1 cellular context compared by ENCODE assay signal in the genomic region with DNA sequence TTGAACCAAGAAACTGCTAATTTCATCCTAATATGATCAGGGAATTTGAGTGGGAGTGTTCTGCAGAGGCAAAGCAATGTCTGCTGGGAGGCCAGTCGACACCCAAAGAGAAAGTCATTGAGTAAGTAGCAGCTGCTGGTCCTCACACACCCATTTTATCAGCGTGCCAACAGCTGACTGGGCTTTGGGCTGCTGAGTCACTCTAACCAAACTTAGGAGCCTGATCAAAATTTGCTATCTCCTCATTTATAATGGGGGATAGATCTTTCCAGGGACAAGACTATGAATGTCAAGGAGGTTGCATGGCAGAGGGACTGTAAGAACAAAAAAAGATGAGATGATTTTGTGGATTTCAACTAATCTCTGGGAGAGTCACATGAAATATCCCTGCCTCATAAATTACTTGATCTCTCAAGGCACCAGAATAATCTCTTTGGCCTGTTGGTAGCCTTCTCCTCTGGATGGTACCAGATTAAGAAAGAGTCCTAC.
TF ChIP-seq lines count a peak whose summit lies in the region.

No MANE protein-coding gene starts in this region.

TF ChIP-seq in K562, 482 proteins besides CTCF, POLR2A, EP300 and RAD21 (continued from another document and continues in another):
- TF ChIP-seq, protein P1, sequence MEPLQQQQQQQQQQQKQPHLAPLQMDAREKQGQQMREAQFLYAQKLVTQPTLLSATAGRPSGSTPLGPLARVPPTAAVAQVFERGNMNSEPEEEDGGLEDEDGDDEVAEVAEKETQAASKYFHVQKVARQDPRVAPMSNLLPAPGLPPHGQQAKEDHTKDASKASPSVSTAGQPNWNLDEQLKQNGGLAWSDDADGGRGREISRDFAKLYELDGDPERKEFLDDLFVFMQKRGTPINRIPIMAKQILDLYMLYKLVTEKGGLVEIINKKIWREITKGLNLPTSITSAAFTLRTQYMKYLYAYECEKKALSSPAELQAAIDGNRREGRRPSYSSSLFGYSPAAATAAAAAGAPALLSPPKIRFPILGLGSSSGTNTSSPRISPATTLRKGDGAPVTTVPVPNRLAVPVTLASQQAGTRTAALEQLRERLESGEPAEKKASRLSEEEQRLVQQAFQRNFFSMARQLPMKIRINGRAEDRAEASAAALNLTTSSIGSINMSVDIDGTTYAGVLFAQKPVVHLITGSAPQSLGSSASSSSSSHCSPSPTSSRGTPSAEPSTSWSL (CRISPR knock-in tag; IDR thresholded peaks at IDR 0.05; ENCODE audit: borderline replicate concordance) = no peak
- TF ChIP-seq MAFF (IDR thresholded peaks at IDR 0.05; ENCODE audit: low read length) (peak; percentile 95), KHSRP (IDR thresholded peaks at IDR 0.05) (no peak), NFE2 (IDR thresholded peaks at IDR 0.05; ENCODE audit: low read depth) (peak; percentile 98), SMARCB1 (IDR thresholded peaks at IDR 0.05; ENCODE audit: insufficient read length, low read depth) (peak; percentile 63), CSDE1 (IDR thresholded peaks at IDR 0.05) (no peak), TEAD1 (CRISPR knock-in tag; IDR thresholded peaks at IDR 0.05) (no peak), ZNF12 (CRISPR knock-in tag; IDR thresholded peaks at IDR 0.05) (no peak), RNF2 (IDR thresholded peaks at IDR 0.05) (peak; percentile 68; the same call in 1 of the 2 replicates), SMARCA5 (IDR thresholded peaks at IDR 0.05) (no peak), NCOR1 (IDR thresholded peaks at IDR 0.05) (peak; percentile 77), SNIP1 (IDR thresholded peaks at IDR 0.05; ENCODE audit: low read depth) (no peak), ZNF217 (CRISPR knock-in tag; IDR thresholded peaks at IDR 0.05) (no peak), ZNF311 (CRISPR knock-in tag; IDR thresholded peaks at IDR 0.05) (no peak), RB1 (IDR thresholded peaks at IDR 0.05; ENCODE audit: low read depth) (no peak), HMG20B (CRISPR knock-in tag; IDR thresholded peaks at IDR 0.05) (no peak), NELFE (IDR thresholded peaks at IDR 0.05; ENCODE audit: insufficient read depth, insufficient read length) (no peak), CREBBP (IDR thresholded peaks at IDR 0.05; ENCODE audit: low read depth, low read length) (no peak), SMAD1 (IDR thresholded peaks at IDR 0.05; ENCODE audit: low read depth, low read length, partially characterized antibody) (no peak), BHLHE40 (IDR thresholded peaks at IDR 0.05; ENCODE audit: low read length) (peak; percentile 72; the same call in 1 of the 2 replicates), ASH1L (IDR thresholded peaks at IDR 0.05; ENCODE audit: borderline replicate concordance, low read depth, partially characterized antibody) (no peak), MTA1 (IDR thresholded peaks at IDR 0.05; ENCODE audit: borderline replicate concordance) (no peak), MEF2D (tag; conservative IDR thresholded peaks at IDR 0.05; ENCODE audit: low read depth) (no peak), ZNF76 (CRISPR knock-in tag; IDR thresholded peaks at IDR 0.05; ENCODE audit: borderline replicate concordance) (no peak), ATF1 (CRISPR knock-in tag; IDR thresholded peaks at IDR 0.05) (no peak), ATF1 (tag; IDR thresholded peaks at IDR 0.05) (peak; percentile 30; the same call in 1 of the 2 replicates), TBL1XR1 (IDR thresholded peaks at IDR 0.05; ENCODE audit: low read length in 2 of 2) (peak in 1 of 2 experiments; percentile 64; a peak in 1 of 4 replicates), CTBP1 (IDR thresholded peaks at IDR 0.05; ENCODE audit: borderline replicate concordance) (peak; percentile 49; the same call in 1 of the 2 replicates), TAF9B (IDR thresholded peaks at IDR 0.05; ENCODE audit: partially characterized antibody) (peak; percentile 100)
- TF ChIP-seq, protein P2, sequence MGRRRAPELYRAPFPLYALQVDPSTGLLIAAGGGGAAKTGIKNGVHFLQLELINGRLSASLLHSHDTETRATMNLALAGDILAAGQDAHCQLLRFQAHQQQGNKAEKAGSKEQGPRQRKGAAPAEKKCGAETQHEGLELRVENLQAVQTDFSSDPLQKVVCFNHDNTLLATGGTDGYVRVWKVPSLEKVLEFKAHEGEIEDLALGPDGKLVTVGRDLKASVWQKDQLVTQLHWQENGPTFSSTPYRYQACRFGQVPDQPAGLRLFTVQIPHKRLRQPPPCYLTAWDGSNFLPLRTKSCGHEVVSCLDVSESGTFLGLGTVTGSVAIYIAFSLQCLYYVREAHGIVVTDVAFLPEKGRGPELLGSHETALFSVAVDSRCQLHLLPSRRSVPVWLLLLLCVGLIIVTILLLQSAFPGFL (CRISPR knock-in tag; IDR thresholded peaks at IDR 0.05) = no peak
- TF ChIP-seq, protein P3, sequence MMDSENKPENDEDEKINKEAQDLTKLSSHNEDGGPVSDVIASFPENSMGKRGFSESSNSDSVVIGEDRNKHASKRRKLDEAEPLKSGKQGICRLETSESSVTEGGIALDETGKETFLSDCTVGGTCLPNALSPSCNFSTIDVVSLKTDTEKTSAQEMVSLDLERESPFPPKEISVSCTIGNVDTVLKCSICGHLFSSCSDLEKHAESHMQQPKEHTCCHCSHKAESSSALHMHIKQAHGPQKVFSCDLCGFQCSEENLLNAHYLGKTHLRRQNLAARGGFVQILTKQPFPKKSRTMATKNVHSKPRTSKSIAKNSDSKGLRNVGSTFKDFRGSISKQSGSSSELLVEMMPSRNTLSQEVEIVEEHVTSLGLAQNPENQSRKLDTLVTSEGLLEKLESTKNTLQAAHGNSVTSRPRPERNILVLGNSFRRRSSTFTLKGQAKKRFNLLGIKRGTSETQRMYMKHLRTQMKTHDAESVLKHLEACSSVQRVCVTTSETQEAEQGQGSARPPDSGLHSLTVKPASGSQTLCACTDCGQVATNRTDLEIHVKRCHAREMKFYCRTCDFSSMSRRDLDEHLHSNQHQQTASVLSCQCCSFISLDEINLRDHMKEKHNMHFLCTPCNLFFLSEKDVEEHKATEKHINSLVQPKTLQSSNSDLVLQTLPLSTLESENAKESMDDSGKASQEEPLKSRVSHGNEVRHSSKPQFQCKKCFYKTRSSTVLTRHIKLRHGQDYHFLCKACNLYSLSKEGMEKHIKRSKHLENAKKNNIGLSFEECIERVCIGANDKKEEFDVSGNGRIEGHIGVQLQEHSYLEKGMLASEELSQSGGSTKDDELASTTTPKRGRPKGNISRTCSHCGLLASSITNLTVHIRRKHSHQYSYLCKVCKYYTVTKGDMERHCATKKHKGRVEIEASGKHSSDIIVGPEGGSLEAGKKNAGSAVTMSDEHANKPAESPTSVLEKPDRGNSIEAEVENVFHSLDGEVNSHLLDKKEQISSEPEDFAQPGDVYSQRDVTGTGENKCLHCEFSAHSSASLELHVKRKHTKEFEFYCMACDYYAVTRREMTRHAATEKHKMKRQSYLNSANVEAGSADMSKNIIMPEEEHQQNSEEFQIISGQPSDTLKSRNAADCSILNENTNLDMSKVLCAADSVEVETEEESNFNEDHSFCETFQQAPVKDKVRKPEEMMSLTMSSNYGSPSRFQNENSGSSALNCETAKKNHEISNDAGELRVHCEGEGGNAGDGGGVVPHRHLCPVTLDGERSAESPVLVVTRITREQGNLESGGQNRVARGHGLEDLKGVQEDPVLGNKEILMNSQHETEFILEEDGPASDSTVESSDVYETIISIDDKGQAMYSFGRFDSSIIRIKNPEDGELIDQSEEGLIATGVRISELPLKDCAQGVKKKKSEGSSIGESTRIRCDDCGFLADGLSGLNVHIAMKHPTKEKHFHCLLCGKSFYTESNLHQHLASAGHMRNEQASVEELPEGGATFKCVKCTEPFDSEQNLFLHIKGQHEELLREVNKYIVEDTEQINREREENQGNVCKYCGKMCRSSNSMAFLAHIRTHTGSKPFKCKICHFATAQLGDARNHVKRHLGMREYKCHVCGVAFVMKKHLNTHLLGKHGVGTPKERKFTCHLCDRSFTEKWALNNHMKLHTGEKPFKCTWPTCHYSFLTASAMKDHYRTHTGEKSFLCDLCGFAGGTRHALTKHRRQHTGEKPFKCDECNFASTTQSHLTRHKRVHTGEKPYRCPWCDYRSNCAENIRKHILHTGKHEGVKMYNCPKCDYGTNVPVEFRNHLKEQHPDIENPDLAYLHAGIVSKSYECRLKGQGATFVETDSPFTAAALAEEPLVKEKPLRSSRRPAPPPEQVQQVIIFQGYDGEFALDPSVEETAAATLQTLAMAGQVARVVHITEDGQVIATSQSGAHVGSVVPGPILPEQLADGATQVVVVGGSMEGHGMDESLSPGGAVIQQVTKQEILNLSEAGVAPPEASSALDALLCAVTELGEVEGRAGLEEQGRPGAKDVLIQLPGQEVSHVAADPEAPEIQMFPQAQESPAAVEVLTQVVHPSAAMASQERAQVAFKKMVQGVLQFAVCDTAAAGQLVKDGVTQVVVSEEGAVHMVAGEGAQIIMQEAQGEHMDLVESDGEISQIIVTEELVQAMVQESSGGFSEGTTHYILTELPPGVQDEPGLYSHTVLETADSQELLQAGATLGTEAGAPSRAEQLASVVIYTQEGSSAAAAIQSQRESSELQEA (IDR thresholded peaks at IDR 0.05; ENCODE audit: low read depth) = no peak
- TF ChIP-seq, protein P4, sequence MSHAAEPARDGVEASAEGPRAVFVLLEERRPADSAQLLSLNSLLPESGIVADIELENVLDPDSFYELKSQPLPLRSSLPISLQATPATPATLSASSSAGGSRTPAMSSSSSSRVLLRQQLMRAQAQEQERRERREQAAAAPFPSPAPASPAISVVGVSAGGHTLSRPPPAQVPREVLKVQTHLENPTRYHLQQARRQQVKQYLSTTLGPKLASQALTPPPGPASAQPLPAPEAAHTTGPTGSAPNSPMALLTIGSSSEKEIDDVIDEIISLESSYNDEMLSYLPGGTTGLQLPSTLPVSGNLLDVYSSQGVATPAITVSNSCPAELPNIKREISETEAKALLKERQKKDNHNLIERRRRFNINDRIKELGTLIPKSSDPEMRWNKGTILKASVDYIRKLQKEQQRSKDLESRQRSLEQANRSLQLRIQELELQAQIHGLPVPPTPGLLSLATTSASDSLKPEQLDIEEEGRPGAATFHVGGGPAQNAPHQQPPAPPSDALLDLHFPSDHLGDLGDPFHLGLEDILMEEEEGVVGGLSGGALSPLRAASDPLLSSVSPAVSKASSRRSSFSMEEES (CRISPR knock-in tag; IDR thresholded peaks at IDR 0.05) = no peak
- TF ChIP-seq, protein P5, sequence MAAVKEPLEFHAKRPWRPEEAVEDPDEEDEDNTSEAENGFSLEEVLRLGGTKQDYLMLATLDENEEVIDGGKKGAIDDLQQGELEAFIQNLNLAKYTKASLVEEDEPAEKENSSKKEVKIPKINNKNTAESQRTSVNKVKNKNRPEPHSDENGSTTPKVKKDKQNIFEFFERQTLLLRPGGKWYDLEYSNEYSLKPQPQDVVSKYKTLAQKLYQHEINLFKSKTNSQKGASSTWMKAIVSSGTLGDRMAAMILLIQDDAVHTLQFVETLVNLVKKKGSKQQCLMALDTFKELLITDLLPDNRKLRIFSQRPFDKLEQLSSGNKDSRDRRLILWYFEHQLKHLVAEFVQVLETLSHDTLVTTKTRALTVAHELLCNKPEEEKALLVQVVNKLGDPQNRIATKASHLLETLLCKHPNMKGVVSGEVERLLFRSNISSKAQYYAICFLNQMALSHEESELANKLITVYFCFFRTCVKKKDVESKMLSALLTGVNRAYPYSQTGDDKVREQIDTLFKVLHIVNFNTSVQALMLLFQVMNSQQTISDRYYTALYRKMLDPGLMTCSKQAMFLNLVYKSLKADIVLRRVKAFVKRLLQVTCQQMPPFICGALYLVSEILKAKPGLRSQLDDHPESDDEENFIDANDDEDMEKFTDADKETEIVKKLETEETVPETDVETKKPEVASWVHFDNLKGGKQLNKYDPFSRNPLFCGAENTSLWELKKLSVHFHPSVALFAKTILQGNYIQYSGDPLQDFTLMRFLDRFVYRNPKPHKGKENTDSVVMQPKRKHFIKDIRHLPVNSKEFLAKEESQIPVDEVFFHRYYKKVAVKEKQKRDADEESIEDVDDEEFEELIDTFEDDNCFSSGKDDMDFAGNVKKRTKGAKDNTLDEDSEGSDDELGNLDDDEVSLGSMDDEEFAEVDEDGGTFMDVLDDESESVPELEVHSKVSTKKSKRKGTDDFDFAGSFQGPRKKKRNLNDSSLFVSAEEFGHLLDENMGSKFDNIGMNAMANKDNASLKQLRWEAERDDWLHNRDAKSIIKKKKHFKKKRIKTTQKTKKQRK (IDR thresholded peaks at IDR 0.05; ENCODE audit: borderline replicate concordance, low read depth, low read length) = no peak
- TF ChIP-seq, protein P6, sequence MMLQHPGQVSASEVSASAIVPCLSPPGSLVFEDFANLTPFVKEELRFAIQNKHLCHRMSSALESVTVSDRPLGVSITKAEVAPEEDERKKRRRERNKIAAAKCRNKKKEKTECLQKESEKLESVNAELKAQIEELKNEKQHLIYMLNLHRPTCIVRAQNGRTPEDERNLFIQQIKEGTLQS (IDR thresholded peaks at IDR 0.05) = peak; percentile 80
- TF ChIP-seq, protein P6 (CRISPR knock-in tag; conservative IDR thresholded peaks at IDR 0.05) = no peak; the same call in 1 of the 2 replicates
- TF ChIP-seq, protein P7, sequence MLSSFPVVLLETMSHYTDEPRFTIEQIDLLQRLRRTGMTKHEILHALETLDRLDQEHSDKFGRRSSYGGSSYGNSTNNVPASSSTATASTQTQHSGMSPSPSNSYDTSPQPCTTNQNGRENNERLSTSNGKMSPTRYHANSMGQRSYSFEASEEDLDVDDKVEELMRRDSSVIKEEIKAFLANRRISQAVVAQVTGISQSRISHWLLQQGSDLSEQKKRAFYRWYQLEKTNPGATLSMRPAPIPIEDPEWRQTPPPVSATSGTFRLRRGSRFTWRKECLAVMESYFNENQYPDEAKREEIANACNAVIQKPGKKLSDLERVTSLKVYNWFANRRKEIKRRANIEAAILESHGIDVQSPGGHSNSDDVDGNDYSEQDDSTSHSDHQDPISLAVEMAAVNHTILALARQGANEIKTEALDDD (IDR thresholded peaks at IDR 0.05) = no peak; the same call in 1 of the 2 replicates
- TF ChIP-seq, protein P8, sequence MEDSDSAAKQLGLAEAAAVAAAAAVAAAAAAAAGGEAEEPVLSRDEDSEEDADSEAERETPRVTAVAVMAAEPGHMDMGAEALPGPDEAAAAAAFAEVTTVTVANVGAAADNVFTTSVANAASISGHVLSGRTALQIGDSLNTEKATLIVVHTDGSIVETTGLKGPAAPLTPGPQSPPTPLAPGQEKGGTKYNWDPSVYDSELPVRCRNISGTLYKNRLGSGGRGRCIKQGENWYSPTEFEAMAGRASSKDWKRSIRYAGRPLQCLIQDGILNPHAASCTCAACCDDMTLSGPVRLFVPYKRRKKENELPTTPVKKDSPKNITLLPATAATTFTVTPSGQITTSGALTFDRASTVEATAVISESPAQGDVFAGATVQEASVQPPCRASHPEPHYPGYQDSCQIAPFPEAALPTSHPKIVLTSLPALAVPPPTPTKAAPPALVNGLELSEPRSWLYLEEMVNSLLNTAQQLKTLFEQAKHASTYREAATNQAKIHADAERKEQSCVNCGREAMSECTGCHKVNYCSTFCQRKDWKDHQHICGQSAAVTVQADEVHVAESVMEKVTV (CRISPR knock-in tag; IDR thresholded peaks at IDR 0.05) = no peak
- TF ChIP-seq, protein P9, sequence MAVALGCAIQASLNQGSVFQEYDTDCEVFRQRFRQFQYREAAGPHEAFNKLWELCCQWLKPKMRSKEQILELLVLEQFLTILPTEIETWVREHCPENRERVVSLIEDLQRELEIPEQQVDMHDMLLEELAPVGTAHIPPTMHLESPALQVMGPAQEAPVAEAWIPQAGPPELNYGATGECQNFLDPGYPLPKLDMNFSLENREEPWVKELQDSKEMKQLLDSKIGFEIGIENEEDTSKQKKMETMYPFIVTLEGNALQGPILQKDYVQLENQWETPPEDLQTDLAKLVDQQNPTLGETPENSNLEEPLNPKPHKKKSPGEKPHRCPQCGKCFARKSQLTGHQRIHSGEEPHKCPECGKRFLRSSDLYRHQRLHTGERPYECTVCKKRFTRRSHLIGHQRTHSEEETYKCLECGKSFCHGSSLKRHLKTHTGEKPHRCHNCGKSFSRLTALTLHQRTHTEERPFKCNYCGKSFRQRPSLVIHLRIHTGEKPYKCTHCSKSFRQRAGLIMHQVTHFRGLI (CRISPR knock-in tag; IDR thresholded peaks at IDR 0.05) = no peak
